In the genomic region with DNA sequence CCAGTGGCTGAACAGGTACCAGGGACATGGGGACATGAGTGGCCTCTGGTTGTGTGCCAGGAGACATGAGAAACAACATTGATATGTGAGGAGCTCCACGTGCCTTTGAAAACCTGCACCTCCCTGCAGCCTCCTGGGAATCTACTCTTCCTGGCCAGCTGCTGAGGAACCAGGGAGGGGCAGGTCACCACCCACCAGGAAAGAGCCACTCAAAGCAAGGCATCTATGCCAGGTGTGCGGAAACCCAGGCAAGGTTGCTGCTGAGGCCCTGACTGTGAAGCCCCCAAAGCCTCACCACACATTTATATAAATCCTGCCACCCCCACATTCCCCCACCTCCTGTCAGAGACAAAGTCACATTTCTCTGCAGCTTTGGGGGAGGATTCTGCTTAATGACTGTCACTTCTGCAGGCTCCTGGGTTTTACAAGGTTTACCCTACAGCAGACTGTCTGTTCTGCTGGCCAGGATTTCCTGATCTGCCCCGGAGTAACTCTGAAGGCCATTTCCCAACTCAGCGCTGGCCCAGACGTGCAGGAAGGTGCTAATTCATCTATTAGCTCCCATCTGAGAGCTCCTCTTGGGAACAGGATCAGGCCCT, we compare ENCODE assay signal across 16 cellular contexts.
DNase-seq lines count a peak whose midpoint lies in the region; TF ChIP-seq lines count a peak whose summit lies in the region.
"Had no signal": no experiment of that assay in that cellular context is flagged by ENCODE, and none has a peak within 500 bp of the region (broad histone marks: within the 10 kb centered on the region; RNA-seq: fewer than 3 reads in every experiment).

No MANE protein-coding gene starts in this region.

- H3K27me3 ChIP-seq in sigmoid colon: no peaks in the 10 kb centered on the region
- H3K27me3 ChIP-seq: tibial artery had no signal

- peaks cover 0 to 7% (median 0%) of the 10 kb centered on the region in 4 donors for H3K36me3 ChIP-seq in sigmoid colon

- no peak for TF ChIP-seq EP300 in sigmoid colon (IDR thresholded peaks at IDR 0.05)

- H3K27ac ChIP-seq in sigmoid colon: peak overlapping the region; percentile 7 to 39 (median 30)

- no peak overlapping the region for H3K4me3 ChIP-seq in sigmoid colon
- H3K4me3 ChIP-seq: GM23338, tibial artery had no signal

- 21 to 53% methylated on average over 5 of the region's 5 CpGs for WGBS in sigmoid colon, 2 donors

- DNase-seq in NCI-H1105 treated with DMSO at 0.1 percent for 48 hours (lab: John Stamatoyannopoulos, UW) (peak; percentile 12), NCI-H1105 (lab: John Stamatoyannopoulos, UW) (no peak), NCI-H2171 treated with DMSO at 0.1 percent for 48 hours (lab: John Stamatoyannopoulos, UW) (peak; percentile 87), head of caudate nucleus (peak in 28 of 42 donors; percentile 29 to 85 (median 59)), sigmoid colon (peak; percentile 46), NCI-H1436 (lab: John Stamatoyannopoulos, UW) (no peak), EL (no peak), iPS-NIHi7 (ENCODE audit: extremely low spot score) (no peak)
- DNase-seq: 8988T; activated naive CD4-positive, alpha-beta T cell; activated T-cell treated with anti-CD3 and anti-CD28 coated beads for 4 hours; NCI-H2081; NK-92 treated with Interleukin-12 subunit alpha and Interleukin-12 subunit beta, amount 100 ng/mL, for 24 hours; stimulated activated naive B cell treated with anti-CD40 and anti-IgM and Interleukin-4, amounts not matched to agents 10 μg/mL and 1 μg/mL and 100 μg/mL, for 72 hours had no signal

- H3K4me1 ChIP-seq in sigmoid colon: peaks cover 0 to 57% (median 49%) of the 10 kb centered on the region in 4 donors

- no peak for TF ChIP-seq CTCF in sigmoid colon (IDR thresholded peaks at IDR 0.05)

- intact Hi-C loops in head of caudate nucleus (cut with DNase I): no loop called here
- intact Hi-C loops in sigmoid colon (cut with DNase I): no loop called here

- H3K9me3 ChIP-seq in sigmoid colon: no peaks in the 10 kb centered on the region
- H3K9me3 ChIP-seq: tibial artery had no signal

- TF ChIP-seq POLR2A in sigmoid colon (IDR thresholded peaks at IDR 0.05): no peak

Comparison
In these comparisons a context has a peak if more than half of its experiments do, and no peak if none do; other contexts are left out.
1. DNase-seq: peak in NCI-H1105 treated with DMSO at 0.1 percent for 48 hours (single experiment), NCI-H2171 treated with DMSO at 0.1 percent for 48 hours (single experiment), head of caudate nucleus (28 of 42) and sigmoid colon (single experiment); none in NCI-H1105 (single experiment), NCI-H1436 (single experiment), EL (single experiment) and iPS-NIHi7 (single experiment).